2 cellular contexts compared by ENCODE assay signal in genomic region chr10:70799124-70799523, GRCh38.
TF ChIP-seq lines count a peak whose summit lies in the region.

No MANE protein-coding gene starts in this region.

TF ChIP-seq in IMR-90, 13 proteins besides CTCF, POLR2A, EP300 and RAD21:
- no peak for TF ChIP-seq CHD1 (IDR thresholded peaks at IDR 0.05; ENCODE audit: low read depth, low read length)
- TF ChIP-seq CEBPB (IDR thresholded peaks at IDR 0.05; ENCODE audit: low read depth, low read length): peak; percentile 48

TF ChIP-seq in HepG2, 621 proteins besides CTCF, POLR2A, EP300 and RAD21:
- no peak for TF ChIP-seq ZNF615 (CRISPR knock-in tag; IDR thresholded peaks at IDR 0.05; ENCODE audit: borderline replicate concordance)
- no peak for TF ChIP-seq CBX5 (CRISPR knock-in tag; IDR thresholded peaks at IDR 0.05; ENCODE audit: borderline replicate concordance)
- TF ChIP-seq CEBPB (IDR thresholded peaks at IDR 0.05; ENCODE audit: borderline replicate concordance, low read depth, low read length): peak; percentile 66
- TF ChIP-seq ZNF256 (CRISPR knock-in tag; conservative IDR thresholded peaks at IDR 0.05): no peak
- TF ChIP-seq ZFP36L1 (CRISPR knock-in tag; IDR thresholded peaks at IDR 0.05): no peak
- no peak for TF ChIP-seq ZNF101 (CRISPR knock-in tag; IDR thresholded peaks at IDR 0.05; ENCODE audit: borderline replicate concordance, low read depth)
- no peak for TF ChIP-seq GMEB1 (CRISPR knock-in tag; IDR thresholded peaks at IDR 0.05; ENCODE audit: borderline replicate concordance)
- no peak for TF ChIP-seq ZNF557 (CRISPR knock-in tag; IDR thresholded peaks at IDR 0.05)
- no peak for TF ChIP-seq KLF9 (CRISPR knock-in tag; IDR thresholded peaks at IDR 0.05; ENCODE audit: low read depth)
